Comparison of ENCODE assay signal across 8 cellular contexts in the genomic region with DNA sequence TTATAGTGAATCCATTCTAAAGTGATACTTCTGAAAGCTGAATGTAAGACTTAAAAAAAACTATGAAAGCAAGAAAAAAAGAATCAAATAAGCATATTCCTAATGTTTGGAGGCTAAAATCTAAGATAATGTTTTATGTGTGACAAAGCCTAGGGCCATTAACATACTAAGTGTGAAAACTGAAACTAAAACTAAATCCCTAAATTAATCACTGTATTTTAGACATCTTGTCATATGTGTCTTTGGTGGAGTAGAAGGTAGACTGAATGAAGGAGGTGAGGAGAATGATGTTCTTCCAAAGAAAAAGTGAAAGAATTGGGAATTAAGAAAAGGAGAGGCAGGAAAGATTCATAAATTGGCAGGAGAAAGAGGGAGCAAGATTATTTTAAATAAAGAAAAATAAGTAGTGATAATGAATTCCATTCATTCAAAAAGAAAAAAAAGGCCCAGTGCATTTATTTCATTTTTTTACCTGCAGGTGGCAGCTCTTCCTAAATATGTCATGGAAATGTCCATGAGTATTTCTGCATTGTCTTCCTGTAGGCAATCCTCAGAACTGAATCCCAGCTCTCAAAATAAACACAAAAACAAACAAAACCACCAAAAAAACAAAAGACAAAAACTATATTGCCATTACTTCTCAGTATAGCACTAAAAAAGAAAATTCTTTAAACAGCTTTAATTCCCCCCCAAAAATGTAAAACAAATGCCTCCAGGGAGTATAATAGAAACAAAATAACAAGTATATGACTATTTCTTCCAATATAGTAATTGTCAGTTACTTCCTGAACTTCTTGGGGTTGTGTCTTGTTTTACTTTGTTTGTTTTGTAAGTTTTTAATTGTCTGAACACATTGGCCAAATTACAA. TPM values are rescaled to one million over a fixed set of nuclear protein-coding genes. Genes with fewer than 3 reads are reported as not detected.
DNase-seq lines count a peak whose midpoint lies in the region; ATAC-seq, FAIRE-seq and TF ChIP-seq lines count a peak whose summit lies in the region.

No MANE protein-coding gene starts in this region.

- DNase-seq in D721Med (ENCODE audit: insufficient read length, low spot score), result no peak
- peak in 1 of 2 experiments; percentile 68 for DNase-seq in SJSA1 (ENCODE audit: low read depth in 1 of 2, low spot score in 2 of 2)
- no peak for DNase-seq in foreskin keratinocyte
- DNase-seq in uterus, result no peak
- no peak for DNase-seq in activated T-cell treated with anti-CD3 and anti-CD28 coated beads, Interleukin-2, amount 50 U/mL, for 1 hour
- no peak for DNase-seq in vagina (ENCODE audit: extremely low spot score in 2 of 2)

- POLR2A ChIA-PET in HEK293 (lab: Yijun Ruan, JAX), result no interaction called here

- intact Hi-C loops in uterus (cut with DNase I; ENCODE audit: low total_unique reads), result no loop called here
- intact Hi-C loops in vagina (cut with DNase I), result no loop called here

- CTCF ChIA-PET in HEK293 (lab: Yijun Ruan, JAX), result interaction anchor here (0.6 to 1.9 kb wide), 14 partner anchors 10 to 535 kb away, joined by 3 to 14 read pairs (median 3); no protein-coding TSS in a partner anchor

- H3K27ac ChIP-seq in HEK293 (ENCODE audit: extremely low read depth, low read depth, low read length) (no peak overlapping the region), SJSA1 (peak overlapping the region; percentile 49), foreskin keratinocyte (no peak overlapping the region), uterus (no peak overlapping the region), vagina (no peak overlapping the region)

- H3K9me3 ChIP-seq in HEK293 (ENCODE audit: control insufficient read depth, insufficient read depth, low read depth, low read length) (no peaks in the 10 kb centered on the region), SJSA1 (replicated peaks) (no peaks in the 10 kb centered on the region), uterus (no peaks in the 10 kb centered on the region), vagina (no peaks in the 10 kb centered on the region)

- TF ChIP-seq POLR2A in uterus (IDR thresholded peaks at IDR 0.05) (no peak), vagina (IDR thresholded peaks at IDR 0.05) (no peak)

- peak; percentile 50 for TF ChIP-seq CTCF in D721Med (IDR thresholded peaks at IDR 0.05; ENCODE audit: insufficient read depth, missing control alignments)
- TF ChIP-seq CTCF in HEK293 (tag by site-specific recombination; IDR thresholded peaks at IDR 0.05), result no peak
- TF ChIP-seq CTCF in foreskin keratinocyte (conservative IDR thresholded peaks at IDR 0.05), result peak; percentile 76
- peak; percentile 26 to 55 (median 46) for TF ChIP-seq CTCF in uterus (IDR thresholded peaks at IDR 0.05)
- TF ChIP-seq CTCF in vagina (IDR thresholded peaks at IDR 0.05), result peak in 1 of 3 experiments; percentile 47

- H3K4me3 ChIP-seq in HEK293 (ENCODE audit: low read depth, low read length) (no peak overlapping the region), SJSA1 (no peak overlapping the region), uterus (no peak overlapping the region), vagina (no peak overlapping the region)

- no peaks in the 10 kb centered on the region for H3K36me3 ChIP-seq in HEK293 (ENCODE audit: control insufficient read depth in 2 of 2, insufficient read depth in 1 of 2, low read length in 2 of 2)
- no peaks in the 10 kb centered on the region for H3K36me3 ChIP-seq in SJSA1
- H3K36me3 ChIP-seq in uterus, result no peaks in the 10 kb centered on the region
- H3K36me3 ChIP-seq in vagina, result no peaks in the 10 kb centered on the region

- no peak for FAIRE-seq in D721Med (lab: Jason Lieb, UNC)

- H3K4me1 ChIP-seq in HEK293 (ENCODE audit: control insufficient read depth, insufficient read depth, low read length) (no peaks in the 10 kb centered on the region), SJSA1 (replicated peaks) (peaks cover 16% of the 10 kb centered on the region), foreskin keratinocyte (no peaks in the 10 kb centered on the region), uterus (no peaks in the 10 kb centered on the region), vagina (no peaks in the 10 kb centered on the region)

- ATAC-seq in foreskin keratinocyte, result peak; percentile 58
- no peak for ATAC-seq in GM19328 (IDR thresholded peaks at IDR 0.05; ENCODE audit: unreplicated experiment)

- H3K27me3 ChIP-seq in SJSA1 (replicated peaks) (no peaks in the 10 kb centered on the region), foreskin keratinocyte (no peaks in the 10 kb centered on the region), uterus (no peaks in the 10 kb centered on the region), vagina (no peaks in the 10 kb centered on the region)

TF ChIP-seq in HEK293, 187 proteins besides CTCF, POLR2A, EP300 and RAD21:
- TF ChIP-seq ZNF654 (tag by site-specific recombination; IDR thresholded peaks at IDR 0.05; ENCODE audit: low read depth) (peak; percentile 53), ZNF561 (tag by site-specific recombination; IDR thresholded peaks at IDR 0.05; ENCODE audit: borderline replicate concordance) (no peak)

RNA-seq across cellular contexts. Expression of a gene that starts 17.0 kb away (rescaled TPM):
- 35.3 and 38.9 TPM in 2 replicates for total RNA-seq in SJSA1 (2014; rRNA removed; shearing (Covaris generic))
- 13.4 and 15.7 TPM in 2 replicates for total RNA-seq in foreskin keratinocyte
- 4.4 and 5.6 TPM in 2 replicates for polyA plus RNA-seq in foreskin keratinocyte
- total RNA-seq in uterus, result 10 to 100 TPM in 3 of 4 donors, 1 to 10 TPM in 1; 2.3 to 37.7 (median 17.6) TPM
- total RNA-seq in vagina, result 28.2 TPM
